8 cellular contexts compared by ENCODE assay signal in genomic region chr19:12440412-12440762, GRCh38. TPM values are rescaled to one million over a fixed set of nuclear protein-coding genes. Genes with fewer than 3 reads are reported as not detected.
A peak's percentile ranks its signal among the peaks of the same experiment; 100 is the strongest.
DNase-seq lines count a peak whose midpoint lies in the region; ATAC-seq, FAIRE-seq and TF ChIP-seq lines count a peak whose summit lies in the region.
"Not testable (repeated sequence)": the region's sequence is repeated elsewhere in the genome, so short reads cannot be mapped to it uniquely, and the experiment has no call there.

No MANE protein-coding gene starts in this region.

- CTCF ChIA-PET in K562 (lab: Yijun Ruan, JAX; ENCODE audit: low intra/inter-chr PET ratio), result not testable (repeated sequence)

- peak overlapping the region; percentile 94 for H2AFZ ChIP-seq in K562 (ENCODE audit: low read depth, low read length)
- peak overlapping the region; percentile 28 for H2AFZ ChIP-seq in neuron (ENCODE audit: low read depth, low read length)

- not testable (repeated sequence) for TF ChIP-seq CTCF in K562 (IDR thresholded peaks at IDR 0.05 in 2 of 3, conservative IDR thresholded peaks at IDR 0.05 in 1 of 3; ENCODE audit: insufficient read depth in 2 of 3, low read depth in 1 of 3, low read length in 3 of 3); suprapubic skin (IDR thresholded peaks at IDR 0.05)

- 0% methylated on average over 2 of the region's 26 CpGs for WGBS in K562 (ENCODE audit: insufficient coverage, low coverage, missing lambda C conversion rate)
- under 1% methylated on average over 21 of the region's 26 CpGs for WGBS in suprapubic skin

- not testable (repeated sequence) for H3K36me3 ChIP-seq in ES-I3 (ENCODE audit: insufficient read depth, low read length); HAP-1 (replicated peaks); K562 (ENCODE audit: control insufficient read depth, insufficient read depth, low read length); neuron (ENCODE audit: insufficient read depth, low read length); suprapubic skin
- peaks cover 23% of the 10 kb centered on the region for H3K36me3 ChIP-seq in KOPT-K1 (ENCODE audit: insufficient read depth, low read length)

- not testable (repeated sequence) for TF ChIP-seq RAD21 in K562 (CRISPR knock-in tag; conservative IDR thresholded peaks at IDR 0.05 in 1 of 2, IDR thresholded peaks at IDR 0.05 in 1 of 2)

- not testable (repeated sequence) for FAIRE-seq in K562 (lab: Jason Lieb, UNC)

- POLR2A ChIA-PET in K562 (lab: Yijun Ruan, JAX), result interaction anchor here (0.6 to 1.8 kb wide), 3 partner anchors 10 to 171 kb away, joined by 4 to 6 read pairs (median 4); no protein-coding TSS in a partner anchor

- TF ChIP-seq EP300 in K562 (IDR thresholded peaks at IDR 0.05; ENCODE audit: low read length); suprapubic skin (IDR thresholded peaks at IDR 0.05): not testable (repeated sequence)

- not testable (repeated sequence) for H3K9me3 ChIP-seq in ES-I3 (ENCODE audit: control insufficient read depth, insufficient read depth, low read length); HAP-1; K562 (replicated peaks; ENCODE audit: control insufficient read depth, insufficient read depth, low read depth, low read length); neuron (ENCODE audit: low read length); suprapubic skin
- peaks cover 28% of the 10 kb centered on the region for H3K9me3 ChIP-seq in KOPT-K1 (ENCODE audit: insufficient read depth, low read length, poor library complexity, severe bottlenecking)

- H3K9ac ChIP-seq in ES-I3 (ENCODE audit: low read depth, low read length), result peak overlapping the region; percentile 48
- H3K9ac ChIP-seq in K562 (ENCODE audit: insufficient read depth in 1 of 2, low read depth in 2 of 2, low read length in 2 of 2), result peak overlapping the region; percentile 58 to 98

- not testable (repeated sequence) for DNase-seq in HAP-1 (ENCODE audit: low spot score in 2 of 2); left ventricle myocardium superior
- DNase-seq in T-helper 9 cell (peak; percentile 13), K562 (ENCODE audit: extremely low read depth in 1 of 4, low spot score in 3 of 4) (peak in 2 of 4 experiments; percentile 13 to 16), suprapubic skin (ENCODE audit: low spot score in 2 of 2) (peak in 1 of 2 donors; percentile 64)

- H3K4me2 ChIP-seq in K562 (ENCODE audit: insufficient read depth, low read length), result peak overlapping the region; percentile 88

- in situ Hi-C loops in HAP-1 (cut with MboI; ENCODE audit: low sequenced_read_pairs), result not testable (repeated sequence)
- in situ Hi-C loops in K562 (cut with MboI), result loop anchor here (5.0 kb wide), 1 partner anchor 38 kb away; the partner anchor contains the start of gene ZNF799

- not testable (repeated sequence) for TF ChIP-seq POLR2A in K562 (conservative IDR thresholded peaks at IDR 0.05); suprapubic skin (IDR thresholded peaks at IDR 0.05)

- TSS peak; percentile 45 for BruUV-seq in K562 (replicated peaks; lab: Mats Ljungman, UMichigan)

- not testable (repeated sequence) for H3K9me1 ChIP-seq in K562 (ENCODE audit: control insufficient read depth, insufficient read depth, low read length)

- H3K27me3 ChIP-seq in HAP-1 (ENCODE audit: low read depth); K562 (ENCODE audit: control insufficient read depth in 2 of 2, insufficient read depth in 2 of 2, low read length in 2 of 2); neuron (ENCODE audit: insufficient read depth, low read length); suprapubic skin: not testable (repeated sequence)

- ATAC-seq in K562, result peak; percentile 82
- peak; percentile 68 for ATAC-seq in left ventricle myocardium superior

- not testable (repeated sequence) for H3K4me1 ChIP-seq in ES-I3 (ENCODE audit: insufficient read depth, low read length); HAP-1; K562 (replicated peaks in 1 of 2; ENCODE audit: control insufficient read depth in 2 of 2, insufficient read depth in 2 of 2, low read length in 2 of 2); neuron (ENCODE audit: insufficient read depth, low read length)
- H3K4me1 ChIP-seq in suprapubic skin, result peaks cover 11% of the 10 kb centered on the region

- not testable (repeated sequence) for H3K79me2 ChIP-seq in K562 (ENCODE audit: control insufficient read depth, insufficient read depth, low read length)

- peak overlapping the region; percentile 69 for H3K4me3 ChIP-seq in HAP-1
- H3K4me3 ChIP-seq in K562, result peak overlapping the region; percentile 59
- peak overlapping the region; percentile 67 for H3K4me3 ChIP-seq in neuron (ENCODE audit: low read length)
- peak overlapping the region; percentile 65 for H3K4me3 ChIP-seq in suprapubic skin

- intact Hi-C loops in K562 (cut with micrococcal nuclease); left ventricle myocardium superior (cut with micrococcal nuclease): not testable (repeated sequence)

- H3K27ac ChIP-seq in KOPT-K1 (ENCODE audit: low read depth, low read length, poor library complexity, severe bottlenecking) (peak overlapping the region; percentile 83), K562 (ENCODE audit: extremely low read depth, low read depth, low read length) (peak overlapping the region; percentile 77; the same call in 1 of the 3 replicates), suprapubic skin (peak overlapping the region; percentile 73)

- H4K20me1 ChIP-seq in K562 (replicated peaks; ENCODE audit: control insufficient read depth, insufficient read depth, low read length), result not testable (repeated sequence)

RNA-seq across cellular contexts. Expression of gene ZNF443, which starts 0.4 kb away (rescaled TPM):
- total RNA-seq in K562 (2011; cell fraction: chromatin; rRNA removed; ENCODE audit: low replicate concordance), result 4.7 and 14.6 TPM in 2 replicates
- total RNA-seq in K562 (2011; cell fraction: nucleolus; rRNA removed), result 2.7 and 4.1 TPM in 2 replicates
- 3.9 and 4.6 TPM in 2 replicates for total RNA-seq in K562 (2011; cell fraction: nucleoplasm; rRNA removed)
- total RNA-seq in K562 (2014; rRNA removed) (1.4 and 1.7 TPM in 2 replicates), K562 (2014; rRNA removed; fragmentation: Illumina TruSeq; extraction: Trizol) (4.9 and 5.2 TPM in 2 replicates), K562 (2015; rRNA removed; fragmentation: Illumina TruSeq; extraction: Trizol) (3.8 and 4.1 TPM in 2 replicates), K562 (2021) (2.2 and 2.8 TPM in 2 replicates), left ventricle myocardium superior (2.3 TPM), suprapubic skin (1 to 10 TPM; 2.9 to 7.6 (median 5.0) TPM)
- polyA plus RNA-seq in K562 (2011; rRNA removed) (3.2 and 4.1 TPM in 2 replicates), K562 (2014; fragmentation: Illumina TruSeq; extraction: Trizol) (2.1 and 2.5 TPM in 2 replicates), K562 (2014; fragmentation: Nextera tagmentation; extraction: Ambion mirVana) (1 to 10 TPM; 2.0 to 4.0 TPM), K562 (2014; rRNA removed) (0.77 and 1.5 TPM in 2 replicates)
- 0.55 and 1.1 TPM in 2 replicates for polyA plus RNA-seq in K562 (2011; cell fraction: cytosol; rRNA removed)
- polyA plus RNA-seq in K562 (2011; cell fraction: nucleus; rRNA removed), result 2.2 and 2.9 TPM in 2 replicates
- polyA plus RNA-seq in K562 (2012), result 1.4 and 2.2 TPM in 2 replicates
- 6.8 and 8.4 TPM in 2 replicates for polyA minus RNA-seq in K562 (2011; rRNA and poly(A)+ RNA removed)
- polyA minus RNA-seq in K562 (2011; cell fraction: cytosol; rRNA and poly(A)+ RNA removed), result 1.6 and 1.7 TPM in 2 replicates
- 2.8 and 6.9 TPM in 2 replicates for polyA minus RNA-seq in K562 (2011; cell fraction: nucleus; rRNA and poly(A)+ RNA removed)

RNA-seq across cellular contexts. Expression of gene ZNF799, which starts 39.3 kb away (rescaled TPM):
- 5.8 and 13.9 TPM in 2 replicates for total RNA-seq in K562 (2011; cell fraction: chromatin; rRNA removed; ENCODE audit: low replicate concordance)
- 4.0 and 5.3 TPM in 2 replicates for total RNA-seq in K562 (2011; cell fraction: nucleolus; rRNA removed)
- total RNA-seq in K562 (2011; cell fraction: nucleoplasm; rRNA removed), result 7.4 and 10.2 TPM in 2 replicates
- total RNA-seq in K562 (2014; rRNA removed) (2.7 and 3.2 TPM in 2 replicates), K562 (2014; rRNA removed; fragmentation: Illumina TruSeq; extraction: Trizol) (4.6 TPM in 2 replicates), K562 (2015; rRNA removed; fragmentation: Illumina TruSeq; extraction: Trizol) (4.5 and 5.5 TPM in 2 replicates), K562 (2021) (2.9 and 3.6 TPM in 2 replicates), left ventricle myocardium superior (2.0 TPM), suprapubic skin (1 to 10 TPM; 1.4 to 8.9 (median 4.5) TPM)
- polyA plus RNA-seq in K562 (2011; rRNA removed) (3.4 and 4.5 TPM in 2 replicates), K562 (2014; fragmentation: Illumina TruSeq; extraction: Trizol) (2.7 and 3.1 TPM in 2 replicates), K562 (2014; fragmentation: Nextera tagmentation; extraction: Ambion mirVana) (1 to 10 TPM in 1 of 2 experiments, under 1 TPM in 1; 0.63 to 2.2 TPM), K562 (2014; rRNA removed) (1.6 and 2.1 TPM in 2 replicates)
- 0.63 and 1.3 TPM in 2 replicates for polyA plus RNA-seq in K562 (2011; cell fraction: cytosol; rRNA removed)
- 2.8 and 3.9 TPM in 2 replicates for polyA plus RNA-seq in K562 (2011; cell fraction: nucleus; rRNA removed)
- 2.2 and 3.1 TPM in 2 replicates for polyA plus RNA-seq in K562 (2012)
- 6.7 and 7.9 TPM in 2 replicates for polyA minus RNA-seq in K562 (2011; rRNA and poly(A)+ RNA removed)
- 1.3 and 2.5 TPM in 2 replicates for polyA minus RNA-seq in K562 (2011; cell fraction: cytosol; rRNA and poly(A)+ RNA removed)
- polyA minus RNA-seq in K562 (2011; cell fraction: nucleus; rRNA and poly(A)+ RNA removed), result 3.4 and 6.8 TPM in 2 replicates

RNA-seq across cellular contexts. Expression of gene ZNF709, which starts 44.2 kb away (rescaled TPM):
- total RNA-seq in K562 (2011; cell fraction: chromatin; rRNA removed; ENCODE audit: low replicate concordance), result 0.81 TPM in 1 of 2 replicates, not detected in the other
- total RNA-seq in K562 (2011; cell fraction: nucleolus; rRNA removed), result not detected in 2 replicates
- 0.84 and 0.95 TPM in 2 replicates for total RNA-seq in K562 (2011; cell fraction: nucleoplasm; rRNA removed)
- total RNA-seq in K562 (2014; rRNA removed), result 0.12 and 0.18 TPM in 2 replicates
- 0.48 and 0.69 TPM in 2 replicates for total RNA-seq in K562 (2014; rRNA removed; fragmentation: Illumina TruSeq; extraction: Trizol)
- total RNA-seq in K562 (2015; rRNA removed; fragmentation: Illumina TruSeq; extraction: Trizol), result 0.58 and 0.64 TPM in 2 replicates
- total RNA-seq in K562 (2021), result 0.27 and 0.63 TPM in 2 replicates
- 0.36 and 0.69 TPM in 2 replicates for polyA plus RNA-seq in K562 (2011; rRNA removed)
- 0.18 and 0.63 TPM in 2 replicates for polyA plus RNA-seq in K562 (2011; cell fraction: cytosol; rRNA removed)
- polyA plus RNA-seq in K562 (2011; cell fraction: nucleus; rRNA removed), result 0.20 and 0.41 TPM in 2 replicates
- polyA plus RNA-seq in K562 (2012), result 0.14 and 0.22 TPM in 2 replicates
- 0.11 and 0.13 TPM in 2 replicates for polyA plus RNA-seq in K562 (2014; fragmentation: Illumina TruSeq; extraction: Trizol)
- under 1 TPM; 0.13 to 0.15 TPM for polyA plus RNA-seq in K562 (2014; fragmentation: Nextera tagmentation; extraction: Ambion mirVana)
- 0.07 and 0.22 TPM in 2 replicates for polyA plus RNA-seq in K562 (2014; rRNA removed)
- polyA minus RNA-seq in K562 (2011; rRNA and poly(A)+ RNA removed), result 1.1 and 1.6 TPM in 2 replicates
- not detected in 2 replicates for polyA minus RNA-seq in K562 (2011; cell fraction: cytosol; rRNA and poly(A)+ RNA removed)
- 0.27 and 0.67 TPM in 2 replicates for polyA minus RNA-seq in K562 (2011; cell fraction: nucleus; rRNA and poly(A)+ RNA removed)
- 1.6 TPM for total RNA-seq in left ventricle myocardium superior
- total RNA-seq in suprapubic skin, result 1 to 10 TPM; 1.1 to 4.1 (median 1.7) TPM
